8 cellular contexts compared by ENCODE assay signal in the genomic region with DNA sequence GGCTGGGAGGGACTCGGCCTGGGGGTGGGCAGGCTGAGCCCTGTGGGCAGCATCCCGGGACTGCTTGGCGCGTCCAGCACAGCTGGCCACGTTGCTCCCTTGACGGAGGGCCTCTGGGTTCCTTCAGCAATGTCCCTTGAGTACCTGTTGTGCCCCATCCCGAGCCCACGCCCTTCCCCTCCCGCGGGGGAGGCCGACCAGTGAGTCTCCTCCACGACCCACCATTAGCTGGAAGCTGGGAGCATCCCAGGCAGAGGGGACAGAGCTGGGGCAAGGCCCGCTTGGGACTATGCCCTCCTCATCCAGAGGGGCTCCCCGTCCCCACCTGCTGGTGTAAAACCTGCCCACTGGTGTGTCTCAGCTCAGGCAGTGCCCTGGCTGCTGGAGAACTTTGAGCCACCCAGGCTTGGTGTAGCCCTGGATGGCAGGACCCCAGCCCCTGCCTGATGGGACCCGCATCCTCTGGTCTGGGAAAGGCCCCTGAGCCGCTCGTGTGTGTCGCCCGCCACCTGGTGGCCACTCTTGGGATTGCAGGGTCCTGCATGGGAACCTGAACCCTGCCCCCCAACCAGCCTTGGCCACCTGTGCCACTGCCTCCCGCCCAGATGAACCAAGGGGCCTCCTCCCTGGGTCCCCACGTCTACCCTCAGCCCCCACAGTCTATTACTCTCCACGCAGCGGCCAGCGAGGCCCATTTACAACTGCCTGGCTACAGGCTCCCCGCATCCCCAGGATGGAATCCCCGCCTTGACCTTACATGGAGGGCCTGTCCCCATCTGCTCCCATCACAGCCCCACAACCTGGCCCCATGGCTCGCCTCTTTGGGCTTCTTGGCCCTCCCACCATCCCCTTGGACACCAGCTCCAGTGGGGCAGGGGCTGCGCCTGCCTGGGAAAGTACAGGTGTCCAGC. TPM values are rescaled to one million over a fixed set of nuclear protein-coding genes. Genes with fewer than 3 reads are reported as not detected.
A peak's percentile ranks its signal among the peaks of the same experiment; 100 is the strongest.
DNase-seq lines count a peak whose midpoint lies in the region; ATAC-seq and TF ChIP-seq lines count a peak whose summit lies in the region.

No MANE protein-coding gene starts in this region.

- H3K36me3 ChIP-seq in KMS-11 (ENCODE audit: insufficient read depth) = no peaks in the 10 kb centered on the region
- H3K36me3 ChIP-seq in spleen = peaks cover 0 to 44% (median 2%) of the 10 kb centered on the region in 6 donors

- H3K27me3 ChIP-seq in KMS-11 (ENCODE audit: insufficient read depth, low read depth) (no peaks in the 10 kb centered on the region; the same call in 1 of the 2 replicates), spleen (replicated peaks in 1 of 7) (no peaks in the 10 kb centered on the region)

- no peaks in the 10 kb centered on the region for H4K20me1 ChIP-seq in KMS-11 (ENCODE audit: insufficient read depth)

- no peak overlapping the region for H3K4me3 ChIP-seq in KMS-11 (IDR thresholded peaks at IDR 0.05; ENCODE audit: insufficient read depth, low read depth, low read length)
- no peak overlapping the region for H3K4me3 ChIP-seq in spleen

- TF ChIP-seq CTCF in KMS-11 (conservative IDR thresholded peaks at IDR 0.05; ENCODE audit: low read depth, low read length) = peak; percentile 84
- peak; percentile 94 to 99 (median 98) for TF ChIP-seq CTCF in spleen (IDR thresholded peaks at IDR 0.05 in 8 of 11, conservative IDR thresholded peaks at IDR 0.05 in 3 of 11)

- no peak overlapping the region for H3K9ac ChIP-seq in KMS-11

- no peak for ATAC-seq in HG03139 (IDR thresholded peaks at IDR 0.05; ENCODE audit: unreplicated experiment)
- no peak for ATAC-seq in GM21723 (IDR thresholded peaks at IDR 0.05; ENCODE audit: unreplicated experiment)

- H3K79me2 ChIP-seq in KMS-11 (ENCODE audit: insufficient read depth, low read depth) = no peaks in the 10 kb centered on the region

- H3K9me3 ChIP-seq in spleen = no peaks in the 10 kb centered on the region

- 43 to 67% (median 52%) methylated on average over 9 to 28 of the region's 28 CpGs for WGBS in spleen, 5 donors

- no peak overlapping the region for H2AFZ ChIP-seq in KMS-11 (ENCODE audit: low read depth)

- intact Hi-C loops in spleen (cut with DNase I; ENCODE audit: low total_unique reads) = loop anchor here (2.0 kb wide), 1 partner anchor 39 kb away; no protein-coding TSS in a partner anchor

- H3K27ac ChIP-seq in KMS-11 (no peak overlapping the region), spleen (peak overlapping the region in 3 of 8 donors; percentile 2 to 30 (median 3))

- no peaks in the 10 kb centered on the region for H3K4me1 ChIP-seq in KMS-11 (ENCODE audit: low read depth, poor library complexity, severe bottlenecking)
- peaks cover 0 to 48% (median 21%) of the 10 kb centered on the region in 6 donors for H3K4me1 ChIP-seq in spleen

- H3K4me2 ChIP-seq in KMS-11 = no peak overlapping the region

- TF ChIP-seq POLR2A in spleen (IDR thresholded peaks at IDR 0.05) = no peak

- DNase-seq in DMS53 (lab: John Stamatoyannopoulos, UW) (peak; percentile 74), T1000 (lab: John Stamatoyannopoulos, UW) (peak; percentile 3), anterior cingulate cortex (lab: John Stamatoyannopoulos, UW) (peak in 48 of 58 donors; percentile 3 to 84 (median 36)), hepatic stellate cell (ENCODE audit: low spot score) (peak; percentile 78), spleen (peak; percentile 94)

RNA-seq across cellular contexts. Expression of a gene that starts 16.6 kb away (rescaled TPM):
- total RNA-seq in spleen = 10 to 100 TPM; 13.8 to 71.6 (median 20.1) TPM
- polyA plus RNA-seq in spleen = 10 to 100 TPM in 2 of 3 donors, 1 to 10 TPM in 1; 2.7 to 34.9 (median 16.4) TPM

RNA-seq across cellular contexts. Expression of a gene that starts 33.8 kb away (rescaled TPM):
- 10 to 100 TPM; 49.0 to 85.6 (median 77.9) TPM for total RNA-seq in spleen
- polyA plus RNA-seq in spleen = 10 to 100 TPM; 31.3 to 83.1 (median 57.5) TPM

Comparison
In these comparisons a context has a peak if more than half of its experiments do, and no peak if none do; other contexts are left out.
1. DNase-seq: peak in every context shown above with its lines; median percentile 94 in spleen; 78 in hepatic stellate cell; 74 in DMS53; 36 in anterior cingulate cortex; 3 in T1000.